Comparison of ENCODE assay signal across 15 cellular contexts in the genomic region with DNA sequence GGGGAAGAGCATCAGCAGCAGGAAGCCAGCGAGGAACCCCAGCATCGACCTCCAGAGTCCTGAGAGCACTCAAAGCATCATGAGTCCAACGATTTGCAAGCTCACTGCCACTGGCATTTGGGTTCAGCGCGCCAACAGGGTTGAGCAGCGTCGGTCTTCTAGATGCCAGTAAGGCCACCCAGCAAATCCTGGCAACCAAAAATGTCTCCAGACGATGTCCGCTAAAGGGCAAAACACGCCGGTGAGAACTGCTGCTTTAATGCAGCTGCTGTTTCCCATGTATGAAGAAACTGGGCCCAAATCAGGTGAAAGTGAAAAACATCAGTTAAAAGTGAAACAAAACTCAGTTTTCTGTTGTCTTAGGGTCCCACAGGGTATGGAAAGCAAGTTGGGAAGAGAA.
DNase-seq lines count a peak whose midpoint lies in the region; ATAC-seq and TF ChIP-seq lines count a peak whose summit lies in the region.
"Had no signal": no experiment of that assay in that cellular context is flagged by ENCODE, and none has a peak within 500 bp of the region (broad histone marks: within the 10 kb centered on the region; RNA-seq: fewer than 3 reads in every experiment).

No MANE protein-coding gene starts in this region.

- H4K20me1 ChIP-seq in PC-3 (ENCODE audit: low read length), result peaks cover 53% of the 10 kb centered on the region

- H3K27ac Mint-ChIP-seq in activated naive CD4-positive, alpha-beta T cell treated with anti-CD3 and anti-CD28 coated beads, Interleukin-2, amount 10 ng/mL, durations not matched to agents 7 days and 5 days, result peak overlapping the region; percentile 84
- H3K27ac Mint-ChIP-seq in activated CD4-positive, alpha-beta memory T cell treated with anti-CD3 and anti-CD28 coated beads for 36 hours, result peak overlapping the region; percentile 28
- H3K27ac Mint-ChIP-seq in endothelial cell (ENCODE audit: unreplicated experiment) (peak overlapping the region; percentile 72), MCF 10A (ENCODE audit: low read depth, unreplicated experiment) (no peak overlapping the region)
- peak overlapping the region; percentile 25 to 88 for H3K27ac Mint-ChIP-seq in stimulated activated naive CD8-positive, alpha-beta T cell treated with anti-CD3 and anti-CD28 coated beads, Interleukin-15, amount 100 ng/mL, for 72 hours

- no peak overlapping the region for H3K4me3 ChIP-seq in PC-3 (ENCODE audit: low read length)
- H3K4me3 ChIP-seq: skin epidermis had no signal

- H3K27me3 ChIP-seq in PC-3 (ENCODE audit: low read length), result no peaks in the 10 kb centered on the region

- TF ChIP-seq CTCF in endothelial cell (IDR thresholded peaks at IDR 0.05; ENCODE audit: unreplicated experiment) (no peak), MCF 10A (IDR thresholded peaks at IDR 0.05; ENCODE audit: unreplicated experiment) (no peak), PC-3 (conservative IDR thresholded peaks at IDR 0.05; ENCODE audit: low read depth, low read length) (no peak)

- no peak overlapping the region for H2AFZ ChIP-seq in PC-3 (ENCODE audit: low read length)

- CTCF ChIA-PET in activated naive CD4-positive, alpha-beta T cell treated with anti-CD3 and anti-CD28 coated beads, Interleukin-2, amount 10 ng/mL, durations not matched to agents 7 days and 5 days (lab: Charles Lee), result interaction anchor here (0.9 kb wide), 2 partner anchors 22 to 27 kb away, joined by 3 read pairs; no protein-coding TSS in a partner anchor
- CTCF ChIA-PET in activated CD4-positive, alpha-beta memory T cell treated with anti-CD3 and anti-CD28 coated beads for 36 hours (lab: Charles Lee), result no interaction called here
- CTCF ChIA-PET in MCF 10A (lab: Yijun Ruan, JAX) (interaction anchor here (1.6 kb wide), 1 partner anchor 18 kb away, joined by 4 read pairs; no protein-coding TSS in a partner anchor), PC-3 (lab: Charles Lee) (no interaction called here)

- no peak overlapping the region for H3K9ac ChIP-seq in PC-3 (ENCODE audit: low read length)

- peaks cover 68% of the 10 kb centered on the region for H3K4me1 Mint-ChIP-seq in activated naive CD4-positive, alpha-beta T cell treated with anti-CD3 and anti-CD28 coated beads, Interleukin-2, amount 10 ng/mL, durations not matched to agents 7 days and 5 days
- H3K4me1 Mint-ChIP-seq in activated CD4-positive, alpha-beta memory T cell treated with anti-CD3 and anti-CD28 coated beads for 36 hours (ENCODE audit: low read depth), result peaks cover 75% of the 10 kb centered on the region
- H3K4me1 Mint-ChIP-seq in endothelial cell (ENCODE audit: unreplicated experiment) (peaks cover 42% of the 10 kb centered on the region), MCF 10A (ENCODE audit: insufficient read depth, unreplicated experiment) (peaks cover 6% of the 10 kb centered on the region)
- H3K4me1 Mint-ChIP-seq in stimulated activated naive CD8-positive, alpha-beta T cell treated with anti-CD3 and anti-CD28 coated beads, Interleukin-15, amount 100 ng/mL, for 72 hours, result peaks cover 85% of the 10 kb centered on the region

- intact Hi-C loops in activated CD4-positive, alpha-beta memory T cell treated with anti-CD3 and anti-CD28 coated beads for 36 hours (cut with micrococcal nuclease), result no loop called here
- intact Hi-C loops in MCF 10A (cut with micrococcal nuclease), result no loop called here
- intact Hi-C loops in PC-3 (cut with micrococcal nuclease), result no loop called here

- peaks cover 18% of the 10 kb centered on the region for H3K4me1 ChIP-seq in PC-3 (ENCODE audit: insufficient read depth, low read length)

- no peak overlapping the region for H3K4me2 ChIP-seq in PC-3 (ENCODE audit: low read length)

- peaks cover 6% of the 10 kb centered on the region; the same call in 1 of the 2 replicates for H3K36me3 ChIP-seq in PC-3 (ENCODE audit: low read depth, low read length)

- POLR2A ChIA-PET in activated CD4-positive, alpha-beta memory T cell treated with anti-CD3 and anti-CD28 coated beads for 36 hours (lab: Charles Lee), result no interaction called here
- POLR2A ChIA-PET in MCF 10A (lab: Yijun Ruan, JAX), result interaction anchor here (0.8 to 1.2 kb wide), 4 partner anchors 9 to 95 kb away, joined by 3 to 6 read pairs (median 3); no protein-coding TSS in a partner anchor
- POLR2A ChIA-PET in PC-3 (lab: Charles Lee; ENCODE audit: unreplicated experiment), result interaction anchor here (0.6 kb wide), 1 partner anchor 515 kb away, joined by 3 read pairs; no protein-coding TSS in a partner anchor

- H3K4me3 Mint-ChIP-seq in activated naive CD4-positive, alpha-beta T cell treated with anti-CD3 and anti-CD28 coated beads, Interleukin-2, amount 10 ng/mL, durations not matched to agents 7 days and 5 days, result no peak overlapping the region
- H3K4me3 Mint-ChIP-seq in activated CD4-positive, alpha-beta memory T cell treated with anti-CD3 and anti-CD28 coated beads for 36 hours, result no peak overlapping the region
- no peak overlapping the region for H3K4me3 Mint-ChIP-seq in endothelial cell (ENCODE audit: unreplicated experiment)
- peak overlapping the region in 1 of 2 donors; percentile 41 for H3K4me3 Mint-ChIP-seq in stimulated activated naive CD8-positive, alpha-beta T cell treated with anti-CD3 and anti-CD28 coated beads, Interleukin-15, amount 100 ng/mL, for 72 hours
- no peak overlapping the region for H3K4me3 Mint-ChIP-seq in MCF 10A (ENCODE audit: unreplicated experiment)

- peaks cover 38% of the 10 kb centered on the region for H3K36me3 Mint-ChIP-seq in activated naive CD4-positive, alpha-beta T cell treated with anti-CD3 and anti-CD28 coated beads, Interleukin-2, amount 10 ng/mL, durations not matched to agents 7 days and 5 days
- peaks cover 24% of the 10 kb centered on the region for H3K36me3 Mint-ChIP-seq in activated CD4-positive, alpha-beta memory T cell treated with anti-CD3 and anti-CD28 coated beads for 36 hours
- peaks cover 14% of the 10 kb centered on the region for H3K36me3 Mint-ChIP-seq in endothelial cell (ENCODE audit: low read depth, unreplicated experiment)
- H3K36me3 Mint-ChIP-seq in MCF 10A (ENCODE audit: insufficient read depth, unreplicated experiment), result peaks cover 44% of the 10 kb centered on the region

- BruUV-seq in MCF 10A (replicated peaks; lab: Mats Ljungman, UMichigan) (no TSS peak), PC-3 (replicated peaks; lab: Mats Ljungman, UMichigan) (no TSS peak)

- no peak for ATAC-seq in stimulated activated naive CD8-positive, alpha-beta T cell treated with anti-CD3 and anti-CD28 coated beads, Interleukin-15, amount 100 ng/mL, for 72 hours
- ATAC-seq in GM21576 (IDR thresholded peaks at IDR 0.05; ENCODE audit: unreplicated experiment) (no peak), PC-3 (no peak)

- no peaks in the 10 kb centered on the region for H3K27me3 Mint-ChIP-seq in activated naive CD4-positive, alpha-beta T cell treated with anti-CD3 and anti-CD28 coated beads, Interleukin-2, amount 10 ng/mL, durations not matched to agents 7 days and 5 days
- H3K27me3 Mint-ChIP-seq in activated CD4-positive, alpha-beta memory T cell treated with anti-CD3 and anti-CD28 coated beads for 36 hours, result no peaks in the 10 kb centered on the region
- H3K27me3 Mint-ChIP-seq in endothelial cell (ENCODE audit: unreplicated experiment), result peaks cover 7% of the 10 kb centered on the region
- H3K27me3 Mint-ChIP-seq in stimulated activated naive CD8-positive, alpha-beta T cell treated with anti-CD3 and anti-CD28 coated beads, Interleukin-15, amount 100 ng/mL, for 72 hours, result no peaks in the 10 kb centered on the region
- no peaks in the 10 kb centered on the region for H3K27me3 Mint-ChIP-seq in MCF 10A (ENCODE audit: insufficient read depth, unreplicated experiment)

- H3K9me3 Mint-ChIP-seq in activated naive CD4-positive, alpha-beta T cell treated with anti-CD3 and anti-CD28 coated beads, Interleukin-2, amount 10 ng/mL, durations not matched to agents 7 days and 5 days, result no peaks in the 10 kb centered on the region
- no peaks in the 10 kb centered on the region for H3K9me3 Mint-ChIP-seq in activated CD4-positive, alpha-beta memory T cell treated with anti-CD3 and anti-CD28 coated beads for 36 hours
- H3K9me3 Mint-ChIP-seq in endothelial cell (ENCODE audit: unreplicated experiment) (no peaks in the 10 kb centered on the region), MCF 10A (ENCODE audit: unreplicated experiment) (no peaks in the 10 kb centered on the region)
- H3K9me3 Mint-ChIP-seq in stimulated activated naive CD8-positive, alpha-beta T cell treated with anti-CD3 and anti-CD28 coated beads, Interleukin-15, amount 100 ng/mL, for 72 hours, result no peaks in the 10 kb centered on the region

- peaks cover 98% of the 10 kb centered on the region for H3K79me2 ChIP-seq in PC-3 (ENCODE audit: low read length)

- H3K9me2 ChIP-seq in PC-3 (replicated peaks; ENCODE audit: low read length), result no peaks in the 10 kb centered on the region

- H3K9me3 ChIP-seq in PC-3 (ENCODE audit: low read length), result no peaks in the 10 kb centered on the region

- no peak overlapping the region for H3K27ac ChIP-seq in PC-3 (ENCODE audit: low read length)
- H3K27ac ChIP-seq: skin epidermis had no signal

- peaks cover 8% of the 10 kb centered on the region for H3F3A ChIP-seq in PC-3 (ENCODE audit: low read length, unreplicated experiment)

- no peak for DNase-seq in activated naive CD4-positive, alpha-beta T cell treated with anti-CD3 and anti-CD28 coated beads, Interleukin-2, amount 10 ng/mL, durations not matched to agents 7 days and 5 days
- no peak for DNase-seq in activated naive CD4-positive, alpha-beta T cell treated with anti-CD3 and anti-CD28 coated beads, Interleukin-2, amount 50 U/mL, for 16 hours
- no peak for DNase-seq in activated CD4-positive, alpha-beta memory T cell treated with anti-CD3 and anti-CD28 coated beads for 36 hours
- DNase-seq in endothelial cell (ENCODE audit: low spot score), result no peak
- DNase-seq in stimulated activated naive CD8-positive, alpha-beta T cell treated with anti-CD3 and anti-CD28 coated beads, Interleukin-15, amount 100 ng/mL, for 72 hours, result no peak
- no peak for DNase-seq in MCF 10A (ENCODE audit: unreplicated experiment)
- DNase-seq in PC-3, result no peak
- DNase-seq: activated CD4-positive, alpha-beta T cell treated with anti-CD3 and anti-CD28 coated beads for 4 hours; activated gamma-delta T cell; DMS 273 treated with DMSO at 0.1 percent for 48 hours; effector CD4-positive, alpha-beta T cell; NCI-H446 treated with DMSO at 0.1 percent for 48 hours; stimulated activated CD4-positive, alpha-beta T cell treated with anti-CD3 and anti-CD28 coated beads, Interleukin-4, amount 100 ng/mL, for 4 hours had no signal

Comparison
In these comparisons a context has a peak if more than half of its experiments do, and no peak if none do; other contexts are left out.
1. CTCF ChIA-PET loops: an anchor here in activated naive CD4-positive, alpha-beta T cell treated with anti-CD3 and anti-CD28 coated beads, Interleukin-2, amount 10 ng/mL, durations not matched to agents 7 days and 5 days (0.9 kb wide) and MCF 10A (1.6 kb wide); none called in activated CD4-positive, alpha-beta memory T cell treated with anti-CD3 and anti-CD28 coated beads for 36 hours and PC-3.